In genomic region chr14:92386637-92387036, GRCh38 we compare ENCODE assay signal across 1 cellular context.
A peak's percentile ranks its signal among the peaks of the same experiment; 100 is the strongest.
TF ChIP-seq lines count a peak whose summit lies in the region.

No MANE protein-coding gene starts in this region.

TF ChIP-seq in HepG2, 621 proteins besides CTCF, POLR2A, EP300 and RAD21 (continued from another document and continues in another):
- TF ChIP-seq ZBTB49 (CRISPR knock-in tag; IDR thresholded peaks at IDR 0.05; ENCODE audit: borderline replicate concordance) (no peak), ZNF143 (CRISPR knock-in tag; IDR thresholded peaks at IDR 0.05) (no peak), MAFF (IDR thresholded peaks at IDR 0.05; ENCODE audit: low read depth, low read length) (no peak), ZNF546 (CRISPR knock-in tag; conservative IDR thresholded peaks at IDR 0.05) (no peak), GABPA (IDR thresholded peaks at IDR 0.05; ENCODE audit: low read depth, low read length) (no peak), GABPA (CRISPR knock-in tag; IDR thresholded peaks at IDR 0.05; ENCODE audit: low read depth) (peak; percentile 66), ZKSCAN1 (IDR thresholded peaks at IDR 0.05; ENCODE audit: low read length) (no peak), PHF21A (CRISPR knock-in tag; IDR thresholded peaks at IDR 0.05) (no peak), ZNF274 (CRISPR knock-in tag; IDR thresholded peaks at IDR 0.05) (no peak), EED (CRISPR knock-in tag; IDR thresholded peaks at IDR 0.05) (no peak), SMARCE1 (IDR thresholded peaks at IDR 0.05; ENCODE audit: borderline replicate concordance) (no peak), ELF3 (CRISPR knock-in tag; IDR thresholded peaks at IDR 0.05) (peak; percentile 70), ZNF570 (CRISPR knock-in tag; IDR thresholded peaks at IDR 0.05; ENCODE audit: borderline replicate concordance) (no peak), PCBP1 (IDR thresholded peaks at IDR 0.05; ENCODE audit: borderline replicate concordance, low read depth, low read length) (no peak), ZMAT3 (CRISPR knock-in tag; conservative IDR thresholded peaks at IDR 0.05) (no peak), BHLHE40 (IDR thresholded peaks at IDR 0.05; ENCODE audit: low read length) (no peak), NONO (IDR thresholded peaks at IDR 0.05) (no peak), NONO (CRISPR knock-in tag; conservative IDR thresholded peaks at IDR 0.05) (no peak), FOXP4 (CRISPR knock-in tag; IDR thresholded peaks at IDR 0.05) (peak; percentile 61), MNT (IDR thresholded peaks at IDR 0.05) (no peak), NFIC (IDR thresholded peaks at IDR 0.05; ENCODE audit: low read length) (no peak), NFE2L1 (CRISPR knock-in tag; IDR thresholded peaks at IDR 0.05; ENCODE audit: borderline replicate concordance) (no peak), ZC3H4 (CRISPR knock-in tag; IDR thresholded peaks at IDR 0.05; ENCODE audit: borderline replicate concordance) (no peak), ARID4A (CRISPR knock-in tag; IDR thresholded peaks at IDR 0.05; ENCODE audit: borderline replicate concordance) (peak; percentile 27; the same call in 1 of the 2 replicates), RFXANK (CRISPR knock-in tag; IDR thresholded peaks at IDR 0.05) (no peak), ZBTB14 (CRISPR knock-in tag; IDR thresholded peaks at IDR 0.05) (no peak), GLI4 (CRISPR knock-in tag; IDR thresholded peaks at IDR 0.05; ENCODE audit: borderline replicate concordance) (no peak), ZNF710 (CRISPR knock-in tag; IDR thresholded peaks at IDR 0.05; ENCODE audit: borderline replicate concordance) (peak; percentile 25; the same call in 1 of the 2 replicates), GPBP1L1 (CRISPR knock-in tag; IDR thresholded peaks at IDR 0.05) (no peak), ZNF362 (CRISPR knock-in tag; IDR thresholded peaks at IDR 0.05; ENCODE audit: borderline replicate concordance) (no peak), NRL (CRISPR knock-in tag; IDR thresholded peaks at IDR 0.05; ENCODE audit: borderline replicate concordance) (no peak), THAP9 (CRISPR knock-in tag; IDR thresholded peaks at IDR 0.05; ENCODE audit: borderline replicate concordance) (no peak), GFI1 (CRISPR knock-in tag; IDR thresholded peaks at IDR 0.05; ENCODE audit: borderline replicate concordance) (no peak), DBP (CRISPR knock-in tag; IDR thresholded peaks at IDR 0.05; ENCODE audit: not compliant biosample characterization) (no peak), PITX1 (CRISPR knock-in tag; IDR thresholded peaks at IDR 0.05) (0 out of 2 replicates have a peak, but pooled peaks have one; percentile 61), LBX2 (CRISPR knock-in tag; IDR thresholded peaks at IDR 0.05; ENCODE audit: borderline replicate concordance) (no peak), ZNF496 (CRISPR knock-in tag; IDR thresholded peaks at IDR 0.05; ENCODE audit: insufficient replicate concordance) (no peak), HOXA7 (CRISPR knock-in tag; IDR thresholded peaks at IDR 0.05) (no peak), ZFP36L1 (CRISPR knock-in tag; IDR thresholded peaks at IDR 0.05) (no peak), KAT7 (CRISPR knock-in tag; IDR thresholded peaks at IDR 0.05; ENCODE audit: borderline replicate concordance) (no peak), ZNF556 (CRISPR knock-in tag; IDR thresholded peaks at IDR 0.05; ENCODE audit: borderline replicate concordance) (peak; percentile 45; the same call in 1 of the 2 replicates), CEBPG (CRISPR knock-in tag; IDR thresholded peaks at IDR 0.05) (peak; percentile 84), ZNF333 (CRISPR knock-in tag; IDR thresholded peaks at IDR 0.05; ENCODE audit: borderline replicate concordance) (no peak)
